ENCODE assay signal across 9 cellular contexts in the genomic region with DNA sequence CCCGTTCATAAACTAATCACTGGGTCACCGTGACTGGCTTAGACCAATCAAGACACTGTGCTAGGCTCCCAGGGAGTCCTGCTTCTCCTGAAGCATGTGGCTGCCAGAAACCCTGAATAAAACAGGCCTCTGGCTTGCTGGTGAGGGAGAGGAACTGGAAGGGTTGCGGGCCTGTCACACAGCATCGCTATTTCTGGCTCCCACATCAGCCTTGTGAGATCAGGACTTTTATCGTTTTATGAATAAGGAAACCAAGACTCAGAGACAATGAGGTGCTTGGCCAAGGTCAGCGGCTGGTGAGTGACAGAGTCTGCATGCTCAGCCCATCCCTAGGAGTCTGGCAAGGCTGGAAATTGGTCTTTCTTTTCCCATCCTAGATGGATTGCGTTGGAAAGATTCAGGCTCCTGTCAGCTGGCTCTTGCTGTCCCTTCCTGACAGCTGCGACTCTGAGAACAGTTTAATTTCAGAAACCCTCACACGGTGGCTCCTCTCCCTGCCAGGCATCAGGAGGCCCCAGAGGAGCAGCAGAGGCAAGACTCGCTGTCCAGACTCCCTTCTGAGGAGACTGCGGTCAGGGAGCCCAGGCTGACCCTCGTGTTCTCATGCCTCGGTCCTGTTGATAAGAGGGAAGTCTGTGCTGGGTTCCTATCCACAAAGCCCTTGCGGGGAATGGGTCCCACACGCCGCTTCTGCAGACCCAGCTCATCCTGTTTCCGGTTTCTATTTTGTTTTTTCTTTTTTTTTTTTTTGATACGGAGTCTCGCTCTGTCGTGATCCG.
DNase-seq lines count a peak whose midpoint lies in the region.
"Had no signal": no experiment of that assay in that cellular context is flagged by ENCODE, and none has a peak within 500 bp of the region (broad histone marks: within the 10 kb centered on the region; RNA-seq: fewer than 3 reads in every experiment).

No MANE protein-coding gene starts in this region.

- H3K4me1 ChIP-seq in urinary bladder (ENCODE audit: insufficient read depth) = no peaks in the 10 kb centered on the region

- peak overlapping the region; percentile 94 for H3K27ac Mint-ChIP-seq in activated naive CD4-positive, alpha-beta T cell treated with anti-CD3 and anti-CD28 coated beads, Interleukin-2, amount 10 ng/mL, durations not matched to agents 7 days and 5 days

- H3K4me3 ChIP-seq in urinary bladder (ENCODE audit: low read depth, low read length) = peak overlapping the region; percentile 11

- peaks cover 62% of the 10 kb centered on the region for H3K4me1 Mint-ChIP-seq in activated naive CD4-positive, alpha-beta T cell treated with anti-CD3 and anti-CD28 coated beads, Interleukin-2, amount 10 ng/mL, durations not matched to agents 7 days and 5 days

- CTCF ChIA-PET in activated naive CD4-positive, alpha-beta T cell treated with anti-CD3 and anti-CD28 coated beads, Interleukin-2, amount 10 ng/mL, durations not matched to agents 7 days and 5 days (lab: Charles Lee) = interaction anchor here (0.9 to 2.1 kb wide), 5 partner anchors 11 to 62 kb away, joined by 3 to 7 read pairs (median 3); no protein-coding TSS in a partner anchor

- 35% methylated on average over 21 of the region's 21 CpGs for WGBS in urinary bladder

- peaks cover 15% of the 10 kb centered on the region for H3K36me3 Mint-ChIP-seq in activated naive CD4-positive, alpha-beta T cell treated with anti-CD3 and anti-CD28 coated beads, Interleukin-2, amount 10 ng/mL, durations not matched to agents 7 days and 5 days

- H3K9me3 Mint-ChIP-seq in activated naive CD4-positive, alpha-beta T cell treated with anti-CD3 and anti-CD28 coated beads, Interleukin-2, amount 10 ng/mL, durations not matched to agents 7 days and 5 days = peaks cover 17% of the 10 kb centered on the region

- no peak for DNase-seq in activated naive CD4-positive, alpha-beta T cell treated with anti-CD3 and anti-CD28 coated beads, Interleukin-2, amount 10 ng/mL, durations not matched to agents 7 days and 5 days
- DNase-seq in activated naive CD4-positive, alpha-beta T cell treated with anti-CD3 and anti-CD28 coated beads, Interleukin-2, amount 50 U/mL, for 16 hours = no peak
- peak; percentile 37 for DNase-seq in activated T-cell treated with anti-CD3 and anti-CD28 coated beads, Interleukin-2, amount 50 U/mL, for 48 hours
- peak; percentile 11 for DNase-seq in left kidney (ENCODE audit: low read depth, low spot score)
- no peak for DNase-seq in NCI-H510A (lab: John Stamatoyannopoulos, UW)
- DNase-seq in NCI-H1092 (lab: John Stamatoyannopoulos, UW) = no peak
- no peak for DNase-seq in superior temporal gyrus (ENCODE audit: extremely low spot score)
- DNase-seq: NCI-H1105 had no signal

- H3K27ac ChIP-seq in urinary bladder (ENCODE audit: low read depth) = no peak overlapping the region

- H3K27me3 Mint-ChIP-seq in activated naive CD4-positive, alpha-beta T cell treated with anti-CD3 and anti-CD28 coated beads, Interleukin-2, amount 10 ng/mL, durations not matched to agents 7 days and 5 days = peaks cover 29% of the 10 kb centered on the region

- H3K4me3 Mint-ChIP-seq in activated naive CD4-positive, alpha-beta T cell treated with anti-CD3 and anti-CD28 coated beads, Interleukin-2, amount 10 ng/mL, durations not matched to agents 7 days and 5 days = peak overlapping the region; percentile 63

- no peaks in the 10 kb centered on the region for H3K36me3 ChIP-seq in urinary bladder (ENCODE audit: insufficient read depth)

Comparison
In these comparisons a context has a peak if more than half of its experiments do, and no peak if none do; other contexts are left out.
1. DNase-seq: peak in activated T-cell treated with anti-CD3 and anti-CD28 coated beads, Interleukin-2, amount 50 U/mL, for 48 hours (2 of 2) and left kidney (single experiment); none in activated naive CD4-positive, alpha-beta T cell treated with anti-CD3 and anti-CD28 coated beads, Interleukin-2, amount 10 ng/mL, durations not matched to agents 7 days and 5 days (single experiment), activated naive CD4-positive, alpha-beta T cell treated with anti-CD3 and anti-CD28 coated beads, Interleukin-2, amount 50 U/mL, for 16 hours (single experiment), NCI-H510A (single experiment), NCI-H1092 (single experiment) and superior temporal gyrus (single experiment).